In genomic region chr11:126268708-126269579, GRCh38 we compare ENCODE assay signal across 1 cellular context.
TF ChIP-seq lines count a peak whose summit lies in the region.

Gene FOXRED1, plus strand, starts transcription at chr11:126269154. Its CDS starts 53 bp downstream, at chr11:126269207.
A gene with protein sequence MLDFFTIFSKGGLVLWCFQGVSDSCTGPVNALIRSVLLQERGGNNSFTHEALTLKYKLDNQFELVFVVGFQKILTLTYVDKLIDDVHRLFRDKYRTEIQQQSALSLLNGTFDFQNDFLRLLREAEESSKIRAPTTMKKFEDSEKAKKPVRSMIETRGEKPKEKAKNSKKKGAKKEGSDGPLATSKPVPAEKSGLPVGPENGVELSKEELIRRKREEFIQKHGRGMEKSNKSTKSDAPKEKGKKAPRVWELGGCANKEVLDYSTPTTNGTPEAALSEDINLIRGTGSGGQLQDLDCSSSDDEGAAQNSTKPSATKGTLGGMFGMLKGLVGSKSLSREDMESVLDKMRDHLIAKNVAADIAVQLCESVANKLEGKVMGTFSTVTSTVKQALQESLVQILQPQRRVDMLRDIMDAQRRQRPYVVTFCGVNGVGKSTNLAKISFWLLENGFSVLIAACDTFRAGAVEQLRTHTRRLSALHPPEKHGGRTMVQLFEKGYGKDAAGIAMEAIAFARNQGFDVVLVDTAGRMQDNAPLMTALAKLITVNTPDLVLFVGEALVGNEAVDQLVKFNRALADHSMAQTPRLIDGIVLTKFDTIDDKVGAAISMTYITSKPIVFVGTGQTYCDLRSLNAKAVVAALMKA (minus strand): TSS chr11:126268895. CDS start chr11:126268804, 91 bp downstream.

TF ChIP-seq in GM12878, 131 proteins besides CTCF, POLR2A, EP300 and RAD21 (continued from another document and continues in another):
- no peak for TF ChIP-seq HSF1 (IDR thresholded peaks at IDR 0.05; ENCODE audit: low read depth, low read length)
- peak; percentile 35; the same call in 1 of the 2 replicates for TF ChIP-seq SREBF2 (IDR thresholded peaks at IDR 0.05; ENCODE audit: low read length)
- TF ChIP-seq RFX5 (IDR thresholded peaks at IDR 0.05; ENCODE audit: low read depth, low read length), result peak; percentile 76
- no peak; the same call in 1 of the 2 replicates for TF ChIP-seq SIN3A (IDR thresholded peaks at IDR 0.05; ENCODE audit: low read depth, low read length)
- TF ChIP-seq TCF7 (IDR thresholded peaks at IDR 0.05; ENCODE audit: borderline replicate concordance), result no peak
- no peak for TF ChIP-seq NFXL1 (IDR thresholded peaks at IDR 0.05; ENCODE audit: borderline replicate concordance)
- TF ChIP-seq POLR2AphosphoS2 (IDR thresholded peaks at IDR 0.05; ENCODE audit: low read depth, low read length), result peak; percentile 87; the same call in 1 of the 2 replicates
- 0 out of 2 replicates have a peak, but pooled peaks have one; percentile 22 for TF ChIP-seq SREBF1 (IDR thresholded peaks at IDR 0.05; ENCODE audit: low read length)
- TF ChIP-seq, protein P1, sequence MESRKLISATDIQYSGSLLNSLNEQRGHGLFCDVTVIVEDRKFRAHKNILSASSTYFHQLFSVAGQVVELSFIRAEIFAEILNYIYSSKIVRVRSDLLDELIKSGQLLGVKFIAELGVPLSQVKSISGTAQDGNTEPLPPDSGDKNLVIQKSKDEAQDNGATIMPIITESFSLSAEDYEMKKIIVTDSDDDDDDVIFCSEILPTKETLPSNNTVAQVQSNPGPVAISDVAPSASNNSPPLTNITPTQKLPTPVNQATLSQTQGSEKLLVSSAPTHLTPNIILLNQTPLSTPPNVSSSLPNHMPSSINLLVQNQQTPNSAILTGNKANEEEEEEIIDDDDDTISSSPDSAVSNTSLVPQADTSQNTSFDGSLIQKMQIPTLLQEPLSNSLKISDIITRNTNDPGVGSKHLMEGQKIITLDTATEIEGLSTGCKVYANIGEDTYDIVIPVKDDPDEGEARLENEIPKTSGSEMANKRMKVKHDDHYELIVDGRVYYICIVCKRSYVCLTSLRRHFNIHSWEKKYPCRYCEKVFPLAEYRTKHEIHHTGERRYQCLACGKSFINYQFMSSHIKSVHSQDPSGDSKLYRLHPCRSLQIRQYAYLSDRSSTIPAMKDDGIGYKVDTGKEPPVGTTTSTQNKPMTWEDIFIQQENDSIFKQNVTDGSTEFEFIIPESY (IDR thresholded peaks at IDR 0.05), result no peak
- no peak; the same call in 1 of the 2 replicates for TF ChIP-seq HDGF (IDR thresholded peaks at IDR 0.05)
- TF ChIP-seq TAF1 (IDR thresholded peaks at IDR 0.05; ENCODE audit: borderline replicate concordance, low read depth, low read length), result peak; percentile 82
- no peak for TF ChIP-seq CBX3 (IDR thresholded peaks at IDR 0.05; ENCODE audit: borderline replicate concordance, low read depth)
- no peak for TF ChIP-seq BRCA1 (IDR thresholded peaks at IDR 0.05; ENCODE audit: low read depth, low read length)
- TF ChIP-seq STAT3 (IDR thresholded peaks at IDR 0.05; ENCODE audit: low read depth, low read length), result no peak
- TF ChIP-seq MTA2 (IDR thresholded peaks at IDR 0.05; ENCODE audit: low read depth), result no peak
- no peak for TF ChIP-seq RCOR1 (conservative IDR thresholded peaks at IDR 0.05; ENCODE audit: low read depth, low read length)
- TF ChIP-seq ZNF592 (IDR thresholded peaks at IDR 0.05), result no peak
- peak in 1 of 2 experiments; percentile 14; a peak in 1 of 3 replicates for TF ChIP-seq EGR1 (IDR thresholded peaks at IDR 0.05; ENCODE audit: borderline replicate concordance in 1 of 2, low read depth in 2 of 2, low read length in 2 of 2)
- TF ChIP-seq CREB1 (IDR thresholded peaks at IDR 0.05; ENCODE audit: low read depth), result peak; percentile 99
- peak; percentile 75 for TF ChIP-seq PKNOX1 (IDR thresholded peaks at IDR 0.05)
- TF ChIP-seq SMAD1 (IDR thresholded peaks at IDR 0.05; ENCODE audit: low read depth, partially characterized antibody), result no peak
- no peak for TF ChIP-seq RBBP5 (conservative IDR thresholded peaks at IDR 0.05)
- TF ChIP-seq, protein P2, sequence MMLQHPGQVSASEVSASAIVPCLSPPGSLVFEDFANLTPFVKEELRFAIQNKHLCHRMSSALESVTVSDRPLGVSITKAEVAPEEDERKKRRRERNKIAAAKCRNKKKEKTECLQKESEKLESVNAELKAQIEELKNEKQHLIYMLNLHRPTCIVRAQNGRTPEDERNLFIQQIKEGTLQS (IDR thresholded peaks at IDR 0.05; ENCODE audit: borderline replicate concordance, extremely low read depth, low read depth, low read length), result peak; percentile 84; the same call in 1 of the 2 replicates
- no peak for TF ChIP-seq HDAC2 (IDR thresholded peaks at IDR 0.05)
- TF ChIP-seq SUPT20H (IDR thresholded peaks at IDR 0.05; ENCODE audit: borderline replicate concordance, control insufficient read depth, low read depth, low read length), result no peak
- TF ChIP-seq NFIC (IDR thresholded peaks at IDR 0.05; ENCODE audit: low read depth, low read length), result no peak
- peak in 1 of 2 experiments; percentile 65; a peak in 2 of 4 replicates for TF ChIP-seq SRF (IDR thresholded peaks at IDR 0.05; ENCODE audit: low read depth in 2 of 2, low read length in 2 of 2)
- TF ChIP-seq HDAC6 (IDR thresholded peaks at IDR 0.05; ENCODE audit: unreplicated experiment), result no peak
- no peak for TF ChIP-seq ZNF24 (IDR thresholded peaks at IDR 0.05)
- no peak for TF ChIP-seq NRF1 (conservative IDR thresholded peaks at IDR 0.05; ENCODE audit: low read depth, low read length)
- TF ChIP-seq, protein P3, sequence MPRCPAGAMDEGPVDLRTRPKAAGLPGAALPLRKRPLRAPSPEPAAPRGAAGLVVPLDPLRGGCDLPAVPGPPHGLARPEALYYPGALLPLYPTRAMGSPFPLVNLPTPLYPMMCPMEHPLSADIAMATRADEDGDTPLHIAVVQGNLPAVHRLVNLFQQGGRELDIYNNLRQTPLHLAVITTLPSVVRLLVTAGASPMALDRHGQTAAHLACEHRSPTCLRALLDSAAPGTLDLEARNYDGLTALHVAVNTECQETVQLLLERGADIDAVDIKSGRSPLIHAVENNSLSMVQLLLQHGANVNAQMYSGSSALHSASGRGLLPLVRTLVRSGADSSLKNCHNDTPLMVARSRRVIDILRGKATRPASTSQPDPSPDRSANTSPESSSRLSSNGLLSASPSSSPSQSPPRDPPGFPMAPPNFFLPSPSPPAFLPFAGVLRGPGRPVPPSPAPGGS (IDR thresholded peaks at IDR 0.05; ENCODE audit: borderline replicate concordance, insufficient read depth, low read depth, low read length, poor library complexity, severe bottlenecking), result peak; percentile 37
- peak; percentile 89 for TF ChIP-seq RAD51 (IDR thresholded peaks at IDR 0.05)
- peak; percentile 99 for TF ChIP-seq CREM (IDR thresholded peaks at IDR 0.05; ENCODE audit: low read depth)
- TF ChIP-seq YBX1 (IDR thresholded peaks at IDR 0.05), result no peak
- TF ChIP-seq RB1 (IDR thresholded peaks at IDR 0.05; ENCODE audit: borderline replicate concordance), result no peak; the same call in 1 of the 2 replicates
- 0 out of 2 replicates have a peak, but pooled peaks have one; percentile 5 for TF ChIP-seq RUNX3 (IDR thresholded peaks at IDR 0.05; ENCODE audit: low read length)
- TF ChIP-seq ASH2L (IDR thresholded peaks at IDR 0.05; ENCODE audit: borderline replicate concordance, low read depth), result no peak
- peak; percentile 39 for TF ChIP-seq SIX5 (IDR thresholded peaks at IDR 0.05; ENCODE audit: low read depth, low read length, severe bottlenecking)
- no peak for TF ChIP-seq ESRRA (IDR thresholded peaks at IDR 0.05; ENCODE audit: low read length)
- no peak for TF ChIP-seq CEBPB (IDR thresholded peaks at IDR 0.05; ENCODE audit: borderline replicate concordance in 1 of 2, low read depth in 2 of 2, low read length in 2 of 2)
- no peak for TF ChIP-seq KDM1A (IDR thresholded peaks at IDR 0.05; ENCODE audit: borderline replicate concordance)
- no peak for TF ChIP-seq BMI1 (IDR thresholded peaks at IDR 0.05; ENCODE audit: borderline replicate concordance)
- no peak for TF ChIP-seq KAT2A (conservative IDR thresholded peaks at IDR 0.05; ENCODE audit: control insufficient read depth, low read depth, low read length)
- no peak for TF ChIP-seq EZH2 (IDR thresholded peaks at IDR 0.05; ENCODE audit: borderline replicate concordance, control insufficient read depth, low read depth, low read length)
- TF ChIP-seq NFYA (IDR thresholded peaks at IDR 0.05; ENCODE audit: borderline replicate concordance, low read depth, low read length), result peak; percentile 11
- TF ChIP-seq, protein P4, sequence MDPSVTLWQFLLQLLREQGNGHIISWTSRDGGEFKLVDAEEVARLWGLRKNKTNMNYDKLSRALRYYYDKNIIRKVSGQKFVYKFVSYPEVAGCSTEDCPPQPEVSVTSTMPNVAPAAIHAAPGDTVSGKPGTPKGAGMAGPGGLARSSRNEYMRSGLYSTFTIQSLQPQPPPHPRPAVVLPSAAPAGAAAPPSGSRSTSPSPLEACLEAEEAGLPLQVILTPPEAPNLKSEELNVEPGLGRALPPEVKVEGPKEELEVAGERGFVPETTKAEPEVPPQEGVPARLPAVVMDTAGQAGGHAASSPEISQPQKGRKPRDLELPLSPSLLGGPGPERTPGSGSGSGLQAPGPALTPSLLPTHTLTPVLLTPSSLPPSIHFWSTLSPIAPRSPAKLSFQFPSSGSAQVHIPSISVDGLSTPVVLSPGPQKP (IDR thresholded peaks at IDR 0.05; ENCODE audit: low read depth, low read length), result peak; percentile 83
- TF ChIP-seq ZNF687 (IDR thresholded peaks at IDR 0.05), result no peak
- peak; percentile 84 for TF ChIP-seq CHD2 (IDR thresholded peaks at IDR 0.05; ENCODE audit: borderline replicate concordance, low read depth, low read length)
- TF ChIP-seq DPF2 (IDR thresholded peaks at IDR 0.05), result no peak
- peak; percentile 76 for TF ChIP-seq HCFC1 (IDR thresholded peaks at IDR 0.05; ENCODE audit: low read length)
